Comparison of ENCODE assay signal across 20 cellular contexts in genomic region chr11:132772712-132773545, GRCh38.
DNase-seq lines count a peak whose midpoint lies in the region; ATAC-seq and TF ChIP-seq lines count a peak whose summit lies in the region.
"Had no signal": no experiment of that assay in that cellular context is flagged by ENCODE, and none has a peak within 500 bp of the region (broad histone marks: within the 10 kb centered on the region; RNA-seq: fewer than 3 reads in every experiment).

No MANE protein-coding gene starts in this region.

- no peaks in the 10 kb centered on the region for H3K9me3 ChIP-seq in DND-41 (ENCODE audit: insufficient read depth, low read length, severe bottlenecking)
- H3K9me3 ChIP-seq: spleen, tibial artery had no signal

- no peak overlapping the region for H2AFZ ChIP-seq in DND-41 (ENCODE audit: low read depth, low read length)

- H3K4me1 ChIP-seq in DND-41 (ENCODE audit: insufficient read depth, low read length) = peaks cover 17% of the 10 kb centered on the region
- H3K4me1 ChIP-seq: tibial artery had no signal

- H4K20me1 ChIP-seq in DND-41 (ENCODE audit: insufficient read depth, low read length) = no peaks in the 10 kb centered on the region
- H4K20me1 ChIP-seq: BLaER1 treated with 17β-estradiol and CSF1 and Interleukin-3, amounts not matched to agents 10 nM and 100 nM had no signal

- CTCF ChIA-PET in T-cell (lab: Charles Lee) = no interaction called here

- no peak for TF ChIP-seq CTCF in DND-41 (IDR thresholded peaks at IDR 0.05; ENCODE audit: borderline replicate concordance, extremely low read depth, low read length, poor library complexity, severe bottlenecking)

- no peaks in the 10 kb centered on the region for H3K36me3 Mint-ChIP-seq in T-cell

- H3K4me1 Mint-ChIP-seq in T-cell = peaks cover 0 to 9% (median 0%) of the 10 kb centered on the region in 3 donors
- H3K4me1 Mint-ChIP-seq: activated CD4-positive, alpha-beta T cell treated with anti-CD3 and anti-CD28 coated beads, Interleukin-2, amount 10 ng/mL, durations not matched to agents 7 days and 5 days had no signal

- H3K4me3 ChIP-seq in DND-41 (ENCODE audit: low read depth in 1 of 2, low read length in 2 of 2) = no peak overlapping the region
- H3K4me3 ChIP-seq: BLaER1 treated with 17β-estradiol and CSF1 and Interleukin-3, amounts not matched to agents 10 nM and 100 nM; cardiac muscle cell; spleen; tibial artery had no signal

- peak overlapping the region in 2 of 3 donors; percentile 22 to 29 for H3K4me3 Mint-ChIP-seq in T-cell
- H3K4me3 Mint-ChIP-seq: activated CD4-positive, alpha-beta T cell treated with anti-CD3 and anti-CD28 coated beads, Interleukin-2, amount 10 ng/mL, durations not matched to agents 7 days and 5 days had no signal

- no peaks in the 10 kb centered on the region for H3K36me3 ChIP-seq in DND-41 (ENCODE audit: insufficient read depth, low read length)
- H3K36me3 ChIP-seq: BLaER1 treated with 17β-estradiol and CSF1 and Interleukin-3, amounts not matched to agents 10 nM and 100 nM; cardiac muscle cell; spleen; tibial artery had no signal

- no peaks in the 10 kb centered on the region for H3K27me3 ChIP-seq in DND-41 (ENCODE audit: insufficient read depth, low read length, poor library complexity)
- H3K27me3 ChIP-seq: BLaER1 treated with 17β-estradiol and CSF1 and Interleukin-3, amounts not matched to agents 10 nM and 100 nM; cardiac muscle cell; spleen; tibial artery had no signal

- H3K79me2 ChIP-seq in DND-41 (ENCODE audit: insufficient read depth, low read length) = no peaks in the 10 kb centered on the region

- H3K9me3 Mint-ChIP-seq in T-cell = peaks cover 0 to 5% (median 0%) of the 10 kb centered on the region in 3 donors
- H3K9me3 Mint-ChIP-seq: activated CD4-positive, alpha-beta T cell treated with anti-CD3 and anti-CD28 coated beads, Interleukin-2, amount 10 ng/mL, durations not matched to agents 7 days and 5 days had no signal

- peak; percentile 38 for DNase-seq in DND-41
- DNase-seq in T-cell = no peak
- DNase-seq in pons (ENCODE audit: low spot score) = peak; percentile 12
- DNase-seq in DMS 273 (lab: John Stamatoyannopoulos, UW; ENCODE audit: unreplicated experiment) = no peak
- DNase-seq in HPDE6-E6E7 (ENCODE audit: extremely low spot score) = no peak
- no peak for DNase-seq in NK-92 treated with Interleukin-12 subunit alpha and Interleukin-12 subunit beta, amount 100 ng/mL, for 24 hours (lab: John Stamatoyannopoulos, UW)
- DNase-seq: activated CD4-positive, alpha-beta T cell treated with anti-CD3 and anti-CD28 coated beads, Interleukin-2, amount 10 ng/mL, durations not matched to agents 7 days and 5 days; activated T-cell treated with anti-CD3 and anti-CD28 coated beads, Interleukin-2, amount 50 U/mL, for 1 hour; DMS153; effector CD4-positive, alpha-beta T cell; islet precursor cell; mammary epithelial cell; NCI-H187; spleen; tibial artery had no signal

- no peak overlapping the region for H3K9ac ChIP-seq in DND-41 (ENCODE audit: low read depth, low read length)
- H3K9ac ChIP-seq: BLaER1 treated with 17β-estradiol and CSF1 and Interleukin-3, amounts not matched to agents 10 nM and 100 nM had no signal

- H3K27ac ChIP-seq in DND-41 (ENCODE audit: low read length) = no peak overlapping the region
- H3K27ac ChIP-seq in cingulate gyrus (ENCODE audit: low read depth, low read length) = peak overlapping the region; percentile 39
- H3K27ac ChIP-seq: BLaER1 treated with 17β-estradiol and CSF1 and Interleukin-3, amounts not matched to agents 10 nM and 100 nM; cardiac muscle cell; tibial artery had no signal

- H3K4me2 ChIP-seq in DND-41 (ENCODE audit: insufficient read depth, low read length) = no peak overlapping the region

- H3K27me3 Mint-ChIP-seq in T-cell = peaks cover 6 to 10% of the 10 kb centered on the region in 2 donors

- peak overlapping the region in 1 of 2 donors; percentile 59 for H3K27ac Mint-ChIP-seq in T-cell
- H3K27ac Mint-ChIP-seq: activated CD4-positive, alpha-beta T cell treated with anti-CD3 and anti-CD28 coated beads, Interleukin-2, amount 10 ng/mL, durations not matched to agents 7 days and 5 days; progenitor cell of endocrine pancreas had no signal

- ATAC-seq in DND-41 (ENCODE audit: insufficient read depth, low read depth) (peak; percentile 63), T-cell (replicated peaks in 1 of 4) (peak; percentile 35 to 66 (median 61)), GM21381 (IDR thresholded peaks at IDR 0.05; ENCODE audit: unreplicated experiment) (no peak)

- POLR2A ChIA-PET in T-cell (lab: Charles Lee) = no interaction called here

Comparison
In these comparisons a context has a peak if more than half of its experiments do, and no peak if none do; other contexts are left out.
1. DNase-seq: peak in DND-41 (single experiment) and pons (single experiment); none in T-cell (0 of 34), DMS 273 (single experiment), HPDE6-E6E7 (single experiment) and NK-92 treated with Interleukin-12 subunit alpha and Interleukin-12 subunit beta, amount 100 ng/mL, for 24 hours (single experiment).